In the genomic region with DNA sequence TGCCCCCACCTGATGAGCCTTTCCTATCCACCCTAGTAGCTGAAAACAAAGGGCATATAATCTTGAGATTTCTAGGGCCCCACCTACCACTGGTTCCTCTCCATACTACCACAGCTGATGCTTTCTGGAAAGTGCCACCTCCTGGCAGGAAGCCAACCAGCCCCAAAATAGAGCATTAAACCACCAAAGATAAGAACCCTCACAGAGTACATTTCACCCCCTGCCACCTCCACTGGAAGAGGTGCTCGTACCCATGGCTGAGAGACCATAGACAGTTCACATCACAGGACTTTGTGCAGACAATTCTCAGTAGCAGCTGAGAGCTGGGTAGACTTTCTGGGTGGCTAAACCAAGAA, we compare ENCODE assay signal across 28 cellular contexts.
"Had no signal": no experiment of that assay in that cellular context is flagged by ENCODE, and none has a peak within 500 bp of the region (broad histone marks: within the 10 kb centered on the region; RNA-seq: fewer than 3 reads in every experiment).

No MANE protein-coding gene starts in this region.

- H3K79me2 ChIP-seq: parathyroid adenoma had no signal

- H3K4me3 Mint-ChIP-seq: immature natural killer cell; memory B cell; mesothelial cell of epicardium; naive B cell; natural killer cell treated with Interleukin-12 subunit alpha and Interleukin-12 subunit beta and Interleukin-15 and Interleukin-18, amount 100 ng/mL, for 72 hours; neural progenitor cell; stimulated activated naive CD8-positive, alpha-beta T cell treated with anti-CD3 and anti-CD28 coated beads, Interleukin-15, amount 100 ng/mL, for 72 hours had no signal

- H3K36me3 Mint-ChIP-seq: immature natural killer cell; memory B cell; naive B cell; natural killer cell treated with Interleukin-12 subunit alpha and Interleukin-12 subunit beta and Interleukin-15 and Interleukin-18, amount 100 ng/mL, for 72 hours had no signal

- H3K27ac ChIP-seq: coronary artery, esophagus squamous epithelium, neural progenitor cell, parathyroid adenoma, right lobe of liver, suprapubic skin, transverse colon, vagina had no signal

- H3K4me1 ChIP-seq: esophagus squamous epithelium, neural progenitor cell, parathyroid adenoma, right lobe of liver, suprapubic skin, transverse colon, vagina had no signal

- H3K4me3 ChIP-seq: coronary artery, esophagus squamous epithelium, lung, mucosa of descending colon, neural progenitor cell, right lobe of liver, suprapubic skin, transverse colon, vagina had no signal

- H3K4me1 Mint-ChIP-seq: immature natural killer cell; memory B cell; mesothelial cell of epicardium; naive B cell; neural progenitor cell; stimulated activated naive CD8-positive, alpha-beta T cell treated with anti-CD3 and anti-CD28 coated beads, Interleukin-15, amount 100 ng/mL, for 72 hours had no signal

- H3K9ac ChIP-seq: neural progenitor cell, parathyroid adenoma had no signal

- H3K9me3 ChIP-seq: mucosa of descending colon, right lobe of liver, suprapubic skin, transverse colon had no signal

- DNase-seq: dermis blood vessel endothelial cell; effector memory CD4-positive, alpha-beta T cell; erythroblast; esophagus squamous epithelium; foreskin melanocyte; glutamatergic neuron; hypothalamus; immature natural killer cell; islet precursor cell; kidney glomerular epithelial cell; mucosa of descending colon; naive B cell; right lobe of liver; small intestine; stimulated activated CD4-positive, alpha-beta T cell treated with anti-CD3 and anti-CD28 coated beads, Interleukin-15, amount 100 ng/mL, for 24 hours; stimulated activated CD4-positive, alpha-beta T cell treated with anti-CD3 and anti-CD28 coated beads, Interleukin-2, amount 100 ng/mL, for 48 hours; stimulated activated naive CD4-positive, alpha-beta T cell; stimulated activated naive CD8-positive, alpha-beta T cell treated with anti-CD3 and anti-CD28 coated beads, Interleukin-15, amount 100 ng/mL, for 72 hours; transverse colon had no signal

- H3K36me3 ChIP-seq: esophagus squamous epithelium, right lobe of liver, suprapubic skin, transverse colon, vagina had no signal

- H3K4me2 ChIP-seq: neural progenitor cell had no signal

- H3K27ac Mint-ChIP-seq: immature natural killer cell; memory B cell; mesothelial cell of epicardium; naive B cell; natural killer cell treated with Interleukin-12 subunit alpha and Interleukin-12 subunit beta and Interleukin-15 and Interleukin-18, amount 100 ng/mL, for 72 hours had no signal

- H3K27me3 ChIP-seq: esophagus squamous epithelium, neural progenitor cell, right lobe of liver, suprapubic skin, transverse colon, vagina had no signal

- ATAC-seq: mucosa of descending colon; natural killer cell treated with Interleukin-12 subunit alpha and Interleukin-12 subunit beta and Interleukin-15 and Interleukin-18, amount 100 ng/mL, for 72 hours; right lobe of liver; stimulated activated naive CD8-positive, alpha-beta T cell treated with anti-CD3 and anti-CD28 coated beads, Interleukin-15, amount 100 ng/mL, for 72 hours had no signal
